16 cellular contexts compared by ENCODE assay signal in genomic region chr12:117036547-117036946, GRCh38.
"Had no signal": no experiment of that assay in that cellular context is flagged by ENCODE, and none has a peak within 500 bp of the region (broad histone marks: within the 10 kb centered on the region; RNA-seq: fewer than 3 reads in every experiment).

No MANE protein-coding gene starts in this region.

- DNase-seq: activated CD4-positive, alpha-beta T cell treated with anti-CD3 and anti-CD28 coated beads for 36 hours; activated CD4-positive, alpha-beta T cell treated with anti-CD3 and anti-CD28 coated beads, Interleukin-2, amount 50 U/mL, for 48 hours; activated gamma-delta T cell; dermis blood vessel endothelial cell; effector memory CD4-positive, alpha-beta T cell; stimulated activated CD4-positive, alpha-beta T cell treated with anti-CD3 and anti-CD28 coated beads, Interleukin-2, amount 100 ng/mL, for 24 hours; stimulated activated naive CD4-positive, alpha-beta T cell treated with Interleukin-2 at 50 U/mL for 16 hours had no signal

- ATAC-seq: activated CD4-positive, alpha-beta T cell treated with anti-CD3 and anti-CD28 coated beads for 36 hours; gastroesophageal sphincter; natural killer cell treated with Interleukin-12 subunit alpha and Interleukin-12 subunit beta and Interleukin-15 and Interleukin-18, amount 100 ng/mL, for 72 hours had no signal

- H3K27ac ChIP-seq: esophagus muscularis mucosa, gastroesophageal sphincter, thyroid gland had no signal

- H3K9ac ChIP-seq: parathyroid adenoma had no signal

- FAIRE-seq: endothelial cell of umbilical vein, urothelium cell line had no signal

- H3K79me2 ChIP-seq: parathyroid adenoma had no signal

- H3K4me3 ChIP-seq: esophagus muscularis mucosa, gastroesophageal sphincter, heart left ventricle, lung, thyroid gland had no signal

- H3K27me3 ChIP-seq: thyroid gland had no signal

- H2AFZ ChIP-seq: parathyroid adenoma had no signal

- H3K36me3 ChIP-seq: esophagus muscularis mucosa, gastroesophageal sphincter, thyroid gland had no signal

- H3K9me3 ChIP-seq: esophagus muscularis mucosa, gastroesophageal sphincter, heart left ventricle, thyroid gland had no signal
